Comparison of ENCODE assay signal across 32 cellular contexts in the genomic region with DNA sequence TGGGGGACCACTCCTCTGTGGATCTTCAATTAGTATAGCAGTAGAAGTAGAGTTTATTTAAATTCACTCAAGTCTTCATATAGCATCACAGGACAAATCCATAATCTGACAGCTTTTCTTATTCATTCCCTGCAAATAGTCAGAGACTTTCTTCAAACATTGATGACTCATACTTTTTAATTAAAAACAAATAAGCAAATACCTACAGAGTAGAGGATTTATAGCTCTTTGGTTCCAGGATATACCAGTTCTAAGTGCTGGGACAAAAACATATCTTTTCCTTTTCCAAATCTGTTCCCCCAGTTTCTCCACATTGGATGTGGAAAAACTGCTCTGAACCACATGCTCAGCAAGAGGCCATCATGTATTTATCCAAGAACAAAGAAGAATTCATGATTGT. TPM values are rescaled to one million over a fixed set of nuclear protein-coding genes. Genes with fewer than 3 reads are reported as not detected.
A peak's percentile ranks its signal among the peaks of the same experiment; 100 is the strongest.
DNase-seq lines count a peak whose midpoint lies in the region; TF ChIP-seq lines count a peak whose summit lies in the region.
"Had no signal": no experiment of that assay in that cellular context is flagged by ENCODE, and none has a peak within 500 bp of the region (broad histone marks: within the 10 kb centered on the region; RNA-seq: fewer than 3 reads in every experiment).

No MANE protein-coding gene starts in this region.

- no peaks in the 10 kb centered on the region for H3K36me3 Mint-ChIP-seq in progenitor cell of endocrine pancreas (ENCODE audit: insufficient read depth)
- H3K36me3 Mint-ChIP-seq: stimulated activated effector memory CD8-positive, alpha-beta T cell treated with anti-CD3 and anti-CD28 coated beads, Interleukin-12 subunit alpha, Interleukin-12 subunit beta, amount 100 ng/mL, for 72 hours had no signal

- no peaks in the 10 kb centered on the region for H3K4me1 ChIP-seq in spleen
- H3K4me1 ChIP-seq: ascending aorta; BLaER1 treated with 17β-estradiol and CSF1 and Interleukin-3, amounts not matched to agents 10 nM and 100 nM; Caco-2; gastroesophageal sphincter; psoas muscle had no signal

- H3K27me3 ChIP-seq in spleen (replicated peaks in 1 of 7): no peaks in the 10 kb centered on the region
- H3K27me3 ChIP-seq: ascending aorta; BLaER1 treated with 17β-estradiol and CSF1 and Interleukin-3, amounts not matched to agents 10 nM and 100 nM; dorsolateral prefrontal cortex; gastroesophageal sphincter had no signal

- H3K4me3 ChIP-seq in LNCaP clone FGC (ENCODE audit: low read depth, low read length): no peak overlapping the region
- no peak overlapping the region for H3K4me3 ChIP-seq in retinal pigment epithelial cell (ENCODE audit: low read length)
- no peak overlapping the region for H3K4me3 ChIP-seq in spleen
- H3K4me3 ChIP-seq: ascending aorta; BLaER1 treated with 17β-estradiol and CSF1 and Interleukin-3, amounts not matched to agents 10 nM and 100 nM; dorsolateral prefrontal cortex; gastroesophageal sphincter; psoas muscle; skin epidermis had no signal

- TF ChIP-seq CTCF in LNCaP clone FGC (IDR thresholded peaks at IDR 0.05; ENCODE audit: control insufficient read depth, extremely low read depth, insufficient read depth) (no peak), retinal pigment epithelial cell (conservative IDR thresholded peaks at IDR 0.05; ENCODE audit: low read depth, low read length) (no peak), progenitor cell of endocrine pancreas (IDR thresholded peaks at IDR 0.05; ENCODE audit: unreplicated experiment) (no peak), spleen (IDR thresholded peaks at IDR 0.05 in 8 of 11, conservative IDR thresholded peaks at IDR 0.05 in 3 of 11) (no peak)

- H3K27ac Mint-ChIP-seq in progenitor cell of endocrine pancreas: no peak overlapping the region
- H3K27ac Mint-ChIP-seq: activated B cell treated with CpG ODN at 0.5 μM for 24 hours; activated T-helper 1 cell treated with anti-CD3 and anti-CD28 coated beads, Interleukin-12 subunit alpha, Interleukin-12 subunit beta, Interleukin-2, Interleukin-4 antibody, amounts not matched to agents 30 ng/mL and 10 ng/mL and 1 ng/mL, durations not matched to agents 14 hours and 24 hours and 36 hours; immature natural killer cell; stimulated activated effector memory CD8-positive, alpha-beta T cell treated with anti-CD3 and anti-CD28 coated beads, Interleukin-12 subunit alpha, Interleukin-12 subunit beta, amount 100 ng/mL, for 72 hours had no signal

- H3K27ac ChIP-seq in spleen: no peak overlapping the region
- H3K27ac ChIP-seq: ascending aorta; BLaER1 treated with 17β-estradiol and CSF1 and Interleukin-3, amounts not matched to agents 10 nM and 100 nM; dorsolateral prefrontal cortex; gastroesophageal sphincter; psoas muscle; skin epidermis had no signal

- peaks cover 0 to 31% (median 24%) of the 10 kb centered on the region in 8 donors for H3K9me3 ChIP-seq in spleen

- no peaks in the 10 kb centered on the region for H3K27me3 Mint-ChIP-seq in progenitor cell of endocrine pancreas

- no peaks in the 10 kb centered on the region for H3K36me3 ChIP-seq in spleen
- H3K36me3 ChIP-seq: ascending aorta; BLaER1 treated with 17β-estradiol and CSF1 and Interleukin-3, amounts not matched to agents 10 nM and 100 nM; gastroesophageal sphincter had no signal

- H3K9me3 Mint-ChIP-seq in progenitor cell of endocrine pancreas (ENCODE audit: low read depth): peaks cover 9% of the 10 kb centered on the region

- no peaks in the 10 kb centered on the region for H3K4me1 Mint-ChIP-seq in progenitor cell of endocrine pancreas (ENCODE audit: low read depth)
- H3K4me1 Mint-ChIP-seq: activated B cell treated with CpG ODN at 0.5 μM for 24 hours; central memory CD8-positive, alpha-beta T cell; immature natural killer cell; stimulated activated effector memory CD8-positive, alpha-beta T cell treated with anti-CD3 and anti-CD28 coated beads, Interleukin-12 subunit alpha, Interleukin-12 subunit beta, amount 100 ng/mL, for 72 hours had no signal

- TF ChIP-seq POLR2A in spleen (IDR thresholded peaks at IDR 0.05): no peak

- H3K4me3 Mint-ChIP-seq in progenitor cell of endocrine pancreas (ENCODE audit: low read depth): no peak overlapping the region
- H3K4me3 Mint-ChIP-seq: activated B cell treated with CpG ODN at 0.5 μM for 24 hours; activated T-helper 1 cell treated with anti-CD3 and anti-CD28 coated beads, Interleukin-12 subunit alpha, Interleukin-12 subunit beta, Interleukin-2, Interleukin-4 antibody, amounts not matched to agents 30 ng/mL and 10 ng/mL and 1 ng/mL, durations not matched to agents 14 hours and 24 hours and 36 hours; central memory CD8-positive, alpha-beta T cell; immature natural killer cell; stimulated activated effector memory CD8-positive, alpha-beta T cell treated with anti-CD3 and anti-CD28 coated beads, Interleukin-12 subunit alpha, Interleukin-12 subunit beta, amount 100 ng/mL, for 72 hours had no signal

- intact Hi-C loops in spleen (cut with DNase I; ENCODE audit: low total_unique reads): no loop called here

- DNase-seq in NCI-H446 treated with DMSO at 0.1 percent for 48 hours (lab: John Stamatoyannopoulos, UW) (peak; percentile 19), NCI-H446 (lab: John Stamatoyannopoulos, UW) (no peak), LNCaP clone FGC (ENCODE audit: low read depth) (peak; percentile 78), dedifferentiated amniotic fluid mesenchymal stem cell (ENCODE audit: extremely low spot score) (peak; percentile 27), retinal pigment epithelial cell (ENCODE audit: low read depth) (peak; percentile 66), progenitor cell of endocrine pancreas (ENCODE audit: low spot score, unreplicated experiment) (no peak), spleen (no peak), NCI-H69 (lab: John Stamatoyannopoulos, UW) (no peak)
- DNase-seq: 8988T; activated B cell treated with CpG ODN at 0.5 μM for 24 hours; activated naive CD4-positive, alpha-beta T cell treated with anti-CD3 and anti-CD28 coated beads, Interleukin-2, amount 50 U/mL, for 16 hours; Caco-2; dorsolateral prefrontal cortex; hippocampal formation; immature natural killer cell; KBM-7; mesendoderm; NCI-H2171; NCI-H526 treated with DMSO at 0.1 percent for 48 hours; psoas muscle; RPMI8226; stimulated activated CD4-positive, alpha-beta T cell treated with anti-CD3 and anti-CD28 coated beads, Interleukin-2, amount 100 ng/mL, for 48 hours; T1000 had no signal

RNA-seq across cellular contexts. Expression of gene EMCN, which starts 24.1 kb away (rescaled TPM):
- total RNA-seq in progenitor cell of endocrine pancreas (not detected in 2 replicates), spleen (1 to 10 TPM; 2.0 to 4.4 (median 3.3) TPM)
- polyA plus RNA-seq in spleen: 1 to 10 TPM in 2 of 3 donors, under 1 TPM in 1; 0.50 to 2.4 (median 1.4) TPM
- total RNA-seq: activated B cell treated with CpG ODN at 0.5 μM for 24 hours; activated T-helper 1 cell treated with anti-CD3 and anti-CD28 coated beads, Interleukin-12 subunit alpha, Interleukin-12 subunit beta, Interleukin-2, Interleukin-4 antibody, amounts not matched to agents 30 ng/mL and 10 ng/mL and 1 ng/mL, durations not matched to agents 14 hours and 24 hours and 36 hours; Caco-2; HT1080; myocyte had no signal
- polyA plus RNA-seq: immature natural killer cell had no signal

Comparison
In these comparisons a context has a peak if more than half of its experiments do, and no peak if none do; other contexts are left out.
1. DNase-seq: peak in NCI-H446 treated with DMSO at 0.1 percent for 48 hours (single experiment), LNCaP clone FGC (single experiment), dedifferentiated amniotic fluid mesenchymal stem cell (single experiment) and retinal pigment epithelial cell (single experiment); none in NCI-H446 (0 of 2), progenitor cell of endocrine pancreas (single experiment), spleen (single experiment) and NCI-H69 (single experiment).